In genomic region chr7:16813232-16813616, GRCh38 we compare ENCODE assay signal across 20 cellular contexts. TPM values are rescaled to one million over a fixed set of nuclear protein-coding genes. Genes with fewer than 3 reads are reported as not detected.
DNase-seq lines count a peak whose midpoint lies in the region; ATAC-seq and TF ChIP-seq lines count a peak whose summit lies in the region.
"Had no signal": no experiment of that assay in that cellular context is flagged by ENCODE, and none has a peak within 500 bp of the region (broad histone marks: within the 10 kb centered on the region; RNA-seq: fewer than 3 reads in every experiment).

No MANE protein-coding gene starts in this region.

- H3K4me2 ChIP-seq in PC-3 (ENCODE audit: low read length) (peak overlapping the region; percentile 75), hepatocyte (no peak overlapping the region)
- H3K4me2 ChIP-seq: BLaER1, KMS-11 had no signal

- H2AFZ ChIP-seq in PC-3 (ENCODE audit: low read length) (peak overlapping the region; percentile 24), hepatocyte (no peak overlapping the region)

- H3F3A ChIP-seq in PC-3 (ENCODE audit: low read length, unreplicated experiment) = peaks cover 13% of the 10 kb centered on the region

- POLR2A ChIA-PET in PC-3 (lab: Charles Lee; ENCODE audit: unreplicated experiment) = interaction anchor here (0.5 to 0.8 kb wide), 3 partner anchors 10 to 524 kb away, joined by 5 to 7 read pairs (median 6); no protein-coding TSS in a partner anchor

- no peaks in the 10 kb centered on the region for H3K27me3 ChIP-seq in PC-3 (ENCODE audit: low read length)
- no peaks in the 10 kb centered on the region for H3K27me3 ChIP-seq in thoracic aorta (replicated peaks; ENCODE audit: insufficient read depth)
- no peaks in the 10 kb centered on the region for H3K27me3 ChIP-seq in hepatocyte
- H3K27me3 ChIP-seq: BLaER1, suprapubic skin had no signal

- ATAC-seq in PC-3 = peak; percentile 42
- no peak for ATAC-seq in thoracic aorta (ENCODE audit: insufficient number of reproducible peaks, low FRiP score, low read depth)
- ATAC-seq: mucosa of descending colon had no signal

- peak overlapping the region; percentile 79 for H3K9ac ChIP-seq in PC-3 (ENCODE audit: low read length)
- H3K9ac ChIP-seq: BLaER1, KMS-11 had no signal

- H3K79me2 ChIP-seq in PC-3 (ENCODE audit: low read length) = no peaks in the 10 kb centered on the region
- H3K79me2 ChIP-seq in hepatocyte = no peaks in the 10 kb centered on the region

- H3K27ac ChIP-seq in PC-3 (ENCODE audit: low read length) (peak overlapping the region; percentile 96), thoracic aorta (peak overlapping the region; percentile 0 to 1), hepatocyte (no peak overlapping the region)
- H3K27ac ChIP-seq: BLaER1, coronary artery, KMS-11, suprapubic skin had no signal

- H3K9me2 ChIP-seq in PC-3 (replicated peaks; ENCODE audit: low read length) (no peaks in the 10 kb centered on the region), hepatocyte (replicated peaks; ENCODE audit: insufficient read depth) (no peaks in the 10 kb centered on the region)

- CTCF ChIA-PET in PC-3 (lab: Charles Lee) = interaction anchor here (1.1 to 1.3 kb wide), 2 partner anchors 12 to 78 kb away, joined by 3 to 5 read pairs; no protein-coding TSS in a partner anchor

- H3K36me3 ChIP-seq in PC-3 (ENCODE audit: low read depth, low read length) = no peaks in the 10 kb centered on the region
- H3K36me3 ChIP-seq in thoracic aorta = no peaks in the 10 kb centered on the region
- H3K36me3 ChIP-seq in hepatocyte (replicated peaks; ENCODE audit: insufficient read depth, low read depth) = no peaks in the 10 kb centered on the region
- H3K36me3 ChIP-seq: BLaER1, suprapubic skin had no signal

- H3K9me3 ChIP-seq in PC-3 (ENCODE audit: low read length) = no peaks in the 10 kb centered on the region
- no peaks in the 10 kb centered on the region for H3K9me3 ChIP-seq in thoracic aorta
- H3K9me3 ChIP-seq in hepatocyte (ENCODE audit: low read depth) = no peaks in the 10 kb centered on the region
- H3K9me3 ChIP-seq: BLaER1, mucosa of descending colon, suprapubic skin had no signal

- H4K20me1 ChIP-seq in PC-3 (ENCODE audit: low read length) = no peaks in the 10 kb centered on the region
- no peaks in the 10 kb centered on the region for H4K20me1 ChIP-seq in hepatocyte (ENCODE audit: insufficient read depth, poor library complexity, severe bottlenecking)
- H4K20me1 ChIP-seq: BLaER1 had no signal

- BruUV-seq in PC-3 (replicated peaks; lab: Mats Ljungman, UMichigan) = no TSS peak

- H3K4me3 ChIP-seq in PC-3 (ENCODE audit: low read length) (peak overlapping the region; percentile 47), thoracic aorta (no peak overlapping the region), hepatocyte (no peak overlapping the region)
- H3K4me3 ChIP-seq: BLaER1, coronary artery, mucosa of descending colon, suprapubic skin had no signal

- WGBS in hepatocyte (ENCODE audit: low lambda C conversion rate, missing lambda C conversion rate) = 76% methylated on average over 3 of the region's 3 CpGs

- H3K4me1 ChIP-seq in PC-3 (ENCODE audit: insufficient read depth, low read length) (peaks cover 72% of the 10 kb centered on the region), thoracic aorta (ENCODE audit: control insufficient read depth in 1 of 2, low read depth in 2 of 2) (peaks cover 3 to 24% of the 10 kb centered on the region in 2 donors), hepatocyte (ENCODE audit: insufficient read depth) (peaks cover 10% of the 10 kb centered on the region)
- H3K4me1 ChIP-seq: suprapubic skin had no signal

- intact Hi-C loops in PC-3 (cut with micrococcal nuclease) = loop anchor here (1.0 to 5.0 kb wide), 3 partner anchors 8 to 744 kb away; no protein-coding TSS in a partner anchor

- DNase-seq in LHCN-M2 (ENCODE audit: low read depth) = peak; percentile 14
- peak; percentile 59 for DNase-seq in PC-3
- peak; percentile 33 for DNase-seq in left kidney (ENCODE audit: low read depth, low spot score)
- no peak for DNase-seq in thoracic aorta (ENCODE audit: low spot score)
- no peak for DNase-seq in hepatocyte (ENCODE audit: low spot score)
- no peak for DNase-seq in GDM1 (lab: John Stamatoyannopoulos, UW)
- no peak for DNase-seq in OCI-M2 (lab: John Stamatoyannopoulos, UW; ENCODE audit: unreplicated experiment)
- DNase-seq: activated CD4-positive, alpha-beta T cell treated with anti-CD3 and anti-CD28 coated beads, Interleukin-2, amount 50 U/mL, for 1 hour; activated naive CD4-positive, alpha-beta T cell treated with anti-CD3 and anti-CD28 coated beads for 36 hours; aorta; DMS79 treated with DMSO at 0.1 percent for 48 hours; foreskin fibroblast; HCEC 1CT; mucosa of descending colon; NCI-H1436 treated with DMSO at 0.1 percent for 48 hours; stimulated activated CD4-positive, alpha-beta T cell treated with anti-CD3 and anti-CD28 coated beads, Interleukin-2, amount 100 ng/mL, for 48 hours had no signal

- TF ChIP-seq CTCF in PC-3 (conservative IDR thresholded peaks at IDR 0.05; ENCODE audit: low read depth, low read length) = no peak
- TF ChIP-seq CTCF in thoracic aorta (IDR thresholded peaks at IDR 0.05) = no peak
- no peak for TF ChIP-seq CTCF in hepatocyte (IDR thresholded peaks at IDR 0.05; ENCODE audit: poor library complexity)

RNA-seq across cellular contexts. Expression of gene AGR2, which starts 8.4 kb away (rescaled TPM):
- not detected in 2 replicates for total RNA-seq in LHCN-M2 (2014; rRNA removed)
- not detected for polyA plus RNA-seq in LHCN-M2 (2012)
- 72.2 and 140 TPM in 2 replicates for total RNA-seq in PC-3 (2014; rRNA removed)
- total RNA-seq in thoracic aorta = 10 to 100 TPM in 1 of 2 donors, not detected in 1; 25.2 TPM
- 117 and 178 TPM in 2 replicates for total RNA-seq in hepatocyte
- polyA plus RNA-seq in hepatocyte = 173 and 183 TPM in 2 replicates
- total RNA-seq: activated naive CD4-positive, alpha-beta T cell treated with anti-CD3 and anti-CD28 coated beads for 36 hours; aorta had no signal

RNA-seq across cellular contexts. Expression of gene TSPAN13, which starts 59.7 kb away (rescaled TPM):
- 0.34 and 0.96 TPM in 2 replicates for total RNA-seq in LHCN-M2 (2014; rRNA removed)
- 0.79 TPM for polyA plus RNA-seq in LHCN-M2 (2012)
- total RNA-seq in PC-3 (2014; rRNA removed) = 27.6 and 34.9 TPM in 2 replicates
- 1 to 10 TPM; 1.5 to 6.4 TPM for total RNA-seq in thoracic aorta
- total RNA-seq in hepatocyte = 173 and 196 TPM in 2 replicates
- 157 and 164 TPM in 2 replicates for polyA plus RNA-seq in hepatocyte

Comparison
In these comparisons a context has a peak if more than half of its experiments do, and no peak if none do; other contexts are left out.
1. DNase-seq: peak in LHCN-M2 (single experiment), PC-3 (single experiment) and left kidney (single experiment); none in thoracic aorta (single experiment), hepatocyte (single experiment), GDM1 (single experiment) and OCI-M2 (single experiment).